1 cellular context compared by ENCODE assay signal in genomic region chr1:175070818-175071217, GRCh38.
TF ChIP-seq lines count a peak whose summit lies in the region.

No MANE protein-coding gene starts in this region.

TF ChIP-seq in neural cell, 6 proteins besides CTCF, POLR2A, EP300 and RAD21 (continued from another document):
- TF ChIP-seq, protein P1, sequence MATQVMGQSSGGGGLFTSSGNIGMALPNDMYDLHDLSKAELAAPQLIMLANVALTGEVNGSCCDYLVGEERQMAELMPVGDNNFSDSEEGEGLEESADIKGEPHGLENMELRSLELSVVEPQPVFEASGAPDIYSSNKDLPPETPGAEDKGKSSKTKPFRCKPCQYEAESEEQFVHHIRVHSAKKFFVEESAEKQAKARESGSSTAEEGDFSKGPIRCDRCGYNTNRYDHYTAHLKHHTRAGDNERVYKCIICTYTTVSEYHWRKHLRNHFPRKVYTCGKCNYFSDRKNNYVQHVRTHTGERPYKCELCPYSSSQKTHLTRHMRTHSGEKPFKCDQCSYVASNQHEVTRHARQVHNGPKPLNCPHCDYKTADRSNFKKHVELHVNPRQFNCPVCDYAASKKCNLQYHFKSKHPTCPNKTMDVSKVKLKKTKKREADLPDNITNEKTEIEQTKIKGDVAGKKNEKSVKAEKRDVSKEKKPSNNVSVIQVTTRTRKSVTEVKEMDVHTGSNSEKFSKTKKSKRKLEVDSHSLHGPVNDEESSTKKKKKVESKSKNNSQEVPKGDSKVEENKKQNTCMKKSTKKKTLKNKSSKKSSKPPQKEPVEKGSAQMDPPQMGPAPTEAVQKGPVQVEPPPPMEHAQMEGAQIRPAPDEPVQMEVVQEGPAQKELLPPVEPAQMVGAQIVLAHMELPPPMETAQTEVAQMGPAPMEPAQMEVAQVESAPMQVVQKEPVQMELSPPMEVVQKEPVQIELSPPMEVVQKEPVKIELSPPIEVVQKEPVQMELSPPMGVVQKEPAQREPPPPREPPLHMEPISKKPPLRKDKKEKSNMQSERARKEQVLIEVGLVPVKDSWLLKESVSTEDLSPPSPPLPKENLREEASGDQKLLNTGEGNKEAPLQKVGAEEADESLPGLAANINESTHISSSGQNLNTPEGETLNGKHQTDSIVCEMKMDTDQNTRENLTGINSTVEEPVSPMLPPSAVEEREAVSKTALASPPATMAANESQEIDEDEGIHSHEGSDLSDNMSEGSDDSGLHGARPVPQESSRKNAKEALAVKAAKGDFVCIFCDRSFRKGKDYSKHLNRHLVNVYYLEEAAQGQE (IDR thresholded peaks at IDR 0.05; ENCODE audit: borderline replicate concordance), result no peak
- no peak for TF ChIP-seq SMC3 (conservative IDR thresholded peaks at IDR 0.05; ENCODE audit: poor library complexity)
